In genomic region chr1:16692717-16693468, GRCh38 we compare ENCODE assay signal across 5 cellular contexts. TPM values are rescaled to one million over a fixed set of nuclear protein-coding genes. Genes with fewer than 3 reads are reported as not detected.
"Had no signal": no experiment of that assay in that cellular context is flagged by ENCODE, and none has a peak within 500 bp of the region (broad histone marks: within the 10 kb centered on the region; RNA-seq: fewer than 3 reads in every experiment).

No MANE protein-coding gene starts in this region.

RNA-seq across cellular contexts. Expression of gene RNU1-3, which starts 26.1 kb away (rescaled TPM):
- total RNA-seq: osteoblast had no signal
- polyA plus RNA-seq: adrenal gland; aorta; cardiac muscle cell; naive thymus-derived CD4-positive, alpha-beta T cell had no signal

RNA-seq across cellular contexts. Expression of gene RNU1-4, which starts 47.4 kb away (rescaled TPM):
- total RNA-seq: osteoblast had no signal
- polyA plus RNA-seq: adrenal gland; aorta; cardiac muscle cell; naive thymus-derived CD4-positive, alpha-beta T cell had no signal
